ENCODE assay signal across 19 cellular contexts in the genomic region with DNA sequence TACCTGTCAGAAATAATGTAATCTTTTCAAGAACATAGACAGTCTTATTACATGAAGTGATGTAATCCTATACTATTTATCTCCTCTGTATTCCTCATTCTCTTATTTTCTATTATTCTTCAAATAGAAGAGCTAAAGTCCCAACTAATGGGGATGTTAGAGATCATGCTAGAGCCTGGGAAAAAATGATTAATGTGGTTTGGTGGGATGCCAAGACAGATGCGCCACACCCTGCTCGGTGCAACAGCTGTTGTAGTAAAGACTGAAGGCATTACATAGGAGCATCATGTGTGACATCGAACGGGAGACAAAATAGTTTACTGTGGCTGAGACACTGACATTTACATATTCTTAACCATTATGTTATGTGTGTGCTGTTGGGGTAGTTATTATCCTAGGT.
A peak's percentile ranks its signal among the peaks of the same experiment; 100 is the strongest.
DNase-seq lines count a peak whose midpoint lies in the region; FAIRE-seq and TF ChIP-seq lines count a peak whose summit lies in the region.
"Had no signal": no experiment of that assay in that cellular context is flagged by ENCODE, and none has a peak within 500 bp of the region (broad histone marks: within the 10 kb centered on the region; RNA-seq: fewer than 3 reads in every experiment).

No MANE protein-coding gene starts in this region.

- H3K79me2 ChIP-seq in astrocyte (ENCODE audit: insufficient read depth, low read length): no peaks in the 10 kb centered on the region
- H3K79me2 ChIP-seq in Karpas-422 (ENCODE audit: low read length): no peaks in the 10 kb centered on the region
- no peaks in the 10 kb centered on the region for H3K79me2 ChIP-seq in neural progenitor cell (ENCODE audit: low read depth)

- H3K4me2 ChIP-seq in astrocyte (ENCODE audit: low read length): no peak overlapping the region
- H3K4me2 ChIP-seq in Karpas-422 (ENCODE audit: low read depth, low read length, poor library complexity, severe bottlenecking): no peak overlapping the region
- no peak overlapping the region for H3K4me2 ChIP-seq in neural progenitor cell

- FAIRE-seq in astrocyte (lab: Jason Lieb, UNC): no peak
- FAIRE-seq: RCC 7860 had no signal

- H3K9me3 ChIP-seq in astrocyte (ENCODE audit: insufficient read depth, low read depth, low read length) (no peaks in the 10 kb centered on the region), Karpas-422 (ENCODE audit: low read length) (no peaks in the 10 kb centered on the region), neural progenitor cell (ENCODE audit: low read depth) (no peaks in the 10 kb centered on the region)
- H3K9me3 ChIP-seq: prostate gland had no signal

- no peaks in the 10 kb centered on the region for H3K9me2 ChIP-seq in Karpas-422 (replicated peaks; ENCODE audit: insufficient read depth, low read length)

- peaks cover 10% of the 10 kb centered on the region for H3K4me1 ChIP-seq in astrocyte (ENCODE audit: insufficient read depth, low read length)
- H3K4me1 ChIP-seq in Karpas-422 (ENCODE audit: low read length): no peaks in the 10 kb centered on the region
- H3K4me1 ChIP-seq in neural progenitor cell: peaks cover 16% of the 10 kb centered on the region
- H3K4me1 ChIP-seq: prostate gland had no signal

- no peaks in the 10 kb centered on the region for H3K9me3 Mint-ChIP-seq in astrocyte (ENCODE audit: unreplicated experiment)
- no peaks in the 10 kb centered on the region for H3K9me3 Mint-ChIP-seq in neural progenitor cell

- no peak overlapping the region for H3K4me3 Mint-ChIP-seq in astrocyte (ENCODE audit: unreplicated experiment)
- no peak overlapping the region for H3K4me3 Mint-ChIP-seq in neural progenitor cell
- H3K4me3 Mint-ChIP-seq: activated CD4-positive, alpha-beta T cell treated with anti-CD3 and anti-CD28 coated beads for 36 hours; B cell had no signal

- DNase-seq in Daoy (ENCODE audit: low read depth) (peak; percentile 65), NCI-H1105 (lab: John Stamatoyannopoulos, UW) (peak; percentile 75), astrocyte (ENCODE audit: low read depth) (peak; percentile 11), iris pigment epithelial cell (ENCODE audit: low read depth) (peak; percentile 30), kidney tubule cell (ENCODE audit: low spot score) (no peak), Karpas-422 (no peak), neural progenitor cell (ENCODE audit: low spot score) (no peak), A172 (ENCODE audit: low spot score) (no peak)
- DNase-seq: activated CD4-positive, alpha-beta T cell treated with anti-CD3 and anti-CD28 coated beads for 36 hours; cerebellar nuclear complex; DND-41; hippocampal formation; left cardiac atrium; NCI-H345; T-helper 2 cell had no signal

- H3K36me3 Mint-ChIP-seq in astrocyte (ENCODE audit: low read depth, unreplicated experiment) (no peaks in the 10 kb centered on the region), neural progenitor cell (no peaks in the 10 kb centered on the region)
- H3K36me3 Mint-ChIP-seq: activated naive CD4-positive, alpha-beta T cell treated with anti-CD3 and anti-CD28 coated beads, Interleukin-2, amount 50 U/mL, for 72 hours had no signal

- H3F3A ChIP-seq in neural progenitor cell (ENCODE audit: low read depth): no peaks in the 10 kb centered on the region

- H3K27ac Mint-ChIP-seq in astrocyte (ENCODE audit: unreplicated experiment) (no peak overlapping the region), neural progenitor cell (no peak overlapping the region)
- H3K27ac Mint-ChIP-seq: activated CD4-positive, alpha-beta T cell treated with anti-CD3 and anti-CD28 coated beads for 36 hours; activated naive CD4-positive, alpha-beta T cell treated with anti-CD3 and anti-CD28 coated beads, Interleukin-2, amount 50 U/mL, for 72 hours; B cell had no signal

- H3K27me3 Mint-ChIP-seq in astrocyte (ENCODE audit: low read depth, unreplicated experiment) (no peaks in the 10 kb centered on the region), neural progenitor cell (ENCODE audit: insufficient read depth, low read depth) (peaks cover 2% of the 10 kb centered on the region)

- H3K27ac ChIP-seq in astrocyte (ENCODE audit: low read depth, low read length) (no peak overlapping the region), Karpas-422 (ENCODE audit: low read length) (no peak overlapping the region), neural progenitor cell (no peak overlapping the region)
- H3K27ac ChIP-seq: prostate gland had no signal

- H3K9ac ChIP-seq in astrocyte (ENCODE audit: low read length) (no peak overlapping the region), Karpas-422 (ENCODE audit: low read length) (no peak overlapping the region), neural progenitor cell (no peak overlapping the region)

- H3K4me1 Mint-ChIP-seq in astrocyte (ENCODE audit: low read depth, unreplicated experiment) (peaks cover 7% of the 10 kb centered on the region), neural progenitor cell (peaks cover 25% of the 10 kb centered on the region)
- H3K4me1 Mint-ChIP-seq: activated CD4-positive, alpha-beta T cell treated with anti-CD3 and anti-CD28 coated beads for 36 hours; B cell had no signal

- no peaks in the 10 kb centered on the region for H4K20me1 ChIP-seq in astrocyte (ENCODE audit: insufficient read depth, low read length)
- H4K20me1 ChIP-seq in Karpas-422 (ENCODE audit: insufficient read depth, low read depth, low read length): no peaks in the 10 kb centered on the region
- H4K20me1 ChIP-seq in neural progenitor cell (ENCODE audit: low read depth): no peaks in the 10 kb centered on the region

- H3K4me3 ChIP-seq in astrocyte (ENCODE audit: insufficient read depth, low read depth, low read length): no peak overlapping the region
- no peak overlapping the region for H3K4me3 ChIP-seq in Karpas-422 (ENCODE audit: low read length)
- H3K4me3 ChIP-seq in neural progenitor cell: no peak overlapping the region
- H3K4me3 ChIP-seq: prostate gland had no signal

- H3K36me3 ChIP-seq in astrocyte (ENCODE audit: insufficient read depth, low read length): no peaks in the 10 kb centered on the region
- H3K36me3 ChIP-seq in Karpas-422 (ENCODE audit: insufficient read depth, low read length): no peaks in the 10 kb centered on the region
- no peaks in the 10 kb centered on the region for H3K36me3 ChIP-seq in neural progenitor cell
- H3K36me3 ChIP-seq: prostate gland had no signal

- TF ChIP-seq CTCF in astrocyte (IDR thresholded peaks at IDR 0.05; ENCODE audit: insufficient read depth, low read depth, low read length) (no peak), neural progenitor cell (IDR thresholded peaks at IDR 0.05) (no peak)

- H3K27me3 ChIP-seq in astrocyte (ENCODE audit: insufficient read depth, low read length): no peaks in the 10 kb centered on the region
- no peaks in the 10 kb centered on the region for H3K27me3 ChIP-seq in Karpas-422 (ENCODE audit: low read length)
- no peaks in the 10 kb centered on the region for H3K27me3 ChIP-seq in neural progenitor cell

- no peak overlapping the region for H2AFZ ChIP-seq in astrocyte (ENCODE audit: low read depth, low read length)
- no peak overlapping the region for H2AFZ ChIP-seq in Karpas-422 (ENCODE audit: low read length)
- H2AFZ ChIP-seq in neural progenitor cell (replicated peaks): no peak overlapping the region

Comparison
In these comparisons a context has a peak if more than half of its experiments do, and no peak if none do; other contexts are left out.
1. DNase-seq: peak in Daoy (single experiment), NCI-H1105 (single experiment), astrocyte (single experiment) and iris pigment epithelial cell (single experiment); none in kidney tubule cell (single experiment), Karpas-422 (single experiment), neural progenitor cell (single experiment) and A172 (single experiment).